Comparison of ENCODE assay signal across 8 cellular contexts in genomic region chr19:15379083-15379995, GRCh38. TPM values are rescaled to one million over a fixed set of nuclear protein-coding genes. Genes with fewer than 3 reads are reported as not detected.
DNase-seq lines count a peak whose midpoint lies in the region; ATAC-seq and TF ChIP-seq lines count a peak whose summit lies in the region.

TSS of gene AKAP8 (minus strand) at chr19:15379787. CDS start at chr19:15379731, 56 bp downstream.

- peak; percentile 91 for ATAC-seq in HG03175 (IDR thresholded peaks at IDR 0.05; ENCODE audit: unreplicated experiment)

- H4K20me1 ChIP-seq in mammary epithelial cell (ENCODE audit: insufficient read depth, low read length) = no peaks in the 10 kb centered on the region

- WGBS in mammary epithelial cell (ENCODE audit: low coverage, missing lambda C conversion rate) = 3% methylated on average over 15 of the region's 111 CpGs

- peak; percentile 74 for TF ChIP-seq POLR2A in GM18951 (IDR thresholded peaks at IDR 0.05; ENCODE audit: extremely low read depth, insufficient read depth, insufficient read length)

- intact Hi-C loops in mammary epithelial cell (cut with micrococcal nuclease) = loop anchor here (1.0 to 2.0 kb wide), 3 partner anchors 40 to 203 kb away; no protein-coding TSS in a partner anchor

- no peaks in the 10 kb centered on the region for H3K36me3 ChIP-seq in mammary epithelial cell (ENCODE audit: insufficient read depth, low read length)
- H3K36me3 ChIP-seq in iPS-20b (ENCODE audit: insufficient read depth, low read depth, low read length) = peaks cover 13% of the 10 kb centered on the region; the same call in 1 of the 2 replicates

- no peak for TF ChIP-seq CTCF in WI38 (IDR thresholded peaks at IDR 0.05; ENCODE audit: low read depth, low read length)
- TF ChIP-seq CTCF in mammary epithelial cell (conservative IDR thresholded peaks at IDR 0.05 in 1 of 2, IDR thresholded peaks at IDR 0.05 in 1 of 2; ENCODE audit: extremely low read depth in 1 of 2, insufficient read depth in 1 of 2, low read depth in 1 of 2, low read length in 2 of 2) = no peak

- no peaks in the 10 kb centered on the region for H3K9me3 ChIP-seq in mammary epithelial cell (replicated peaks; ENCODE audit: insufficient read depth, low read length)
- no peaks in the 10 kb centered on the region for H3K9me3 ChIP-seq in iPS-20b (ENCODE audit: insufficient read depth, low read depth, low read length)

- peak within 1 kb of the TSS; percentile 99 for H3K4me2 ChIP-seq in mammary epithelial cell (ENCODE audit: insufficient read depth, low read depth, low read length)

- H3K27me3 ChIP-seq in mammary epithelial cell (ENCODE audit: insufficient read depth, low read length) = no peaks in the 10 kb centered on the region
- no peaks in the 10 kb centered on the region for H3K27me3 ChIP-seq in iPS-20b (ENCODE audit: insufficient read depth, low read length)

- TSS peak; percentile 24 for BruUV-seq in mammary epithelial cell (replicated peaks; lab: Mats Ljungman, UMichigan)

- H3K27ac ChIP-seq in mammary epithelial cell (ENCODE audit: insufficient read depth, low read depth, low read length) = peak within 1 kb of the TSS; percentile 86
- H3K27ac ChIP-seq in iPS-20b (ENCODE audit: low read length) = peak within 1 kb of the TSS; percentile 75
- H3K27ac ChIP-seq in skin epidermis = peak within 1 kb of the TSS; percentile 84 to 100 (median 98)

- DNase-seq in AG08395 (ENCODE audit: low spot score) = peak; percentile 100
- peak; percentile 92 for DNase-seq in NCI-H2227 treated with DMSO at 0.1 percent for 48 hours (lab: John Stamatoyannopoulos, UW)
- peak; percentile 99 for DNase-seq in mammary epithelial cell

- peak within 1 kb of the TSS; percentile 97 for H3K9ac ChIP-seq in mammary epithelial cell (ENCODE audit: insufficient read depth, low read length)
- H3K9ac ChIP-seq in iPS-20b (ENCODE audit: low read depth, low read length) = peak within 1 kb of the TSS; percentile 89

- H3K4me1 ChIP-seq in mammary epithelial cell (ENCODE audit: insufficient read depth, low read length) = peaks cover 24% of the 10 kb centered on the region
- H3K4me1 ChIP-seq in iPS-20b (ENCODE audit: insufficient read depth, low read length) = no peaks in the 10 kb centered on the region; the same call in 1 of the 2 replicates

- dilution Hi-C loops in mammary epithelial cell (cut with HindIII; ENCODE audit: low sequenced_read_pairs) = loop anchor here (5.0 kb wide), 1 partner anchor 97 kb away; no protein-coding TSS in a partner anchor

- peaks cover 57% of the 10 kb centered on the region for H3K79me2 ChIP-seq in mammary epithelial cell (ENCODE audit: insufficient read depth, low read length)

- in situ Hi-C loops in GM18951 (cut with MboI; ENCODE audit: low sequenced_read_pairs, unreplicated experiment) (no loop called here), mammary epithelial cell (cut with MboI; ENCODE audit: low sequenced_read_pairs in 2 of 2) (no loop called here)

- CTCF ChIA-PET in mammary epithelial cell (lab: Charles Lee; ENCODE audit: low non-redundant PET) = interaction anchor here (0.6 kb wide), 3 partner anchors 39 to 853 kb away, joined by 3 read pairs; no protein-coding TSS in a partner anchor

- H2AFZ ChIP-seq in mammary epithelial cell (ENCODE audit: low read depth, low read length) = peak within 1 kb of the TSS; percentile 84

- H3K4me3 ChIP-seq in WI38 (ENCODE audit: low read depth, low read length) (peak within 1 kb of the TSS; percentile 99), mammary epithelial cell (replicated peaks in 1 of 3; ENCODE audit: insufficient read depth in 1 of 3, low read depth in 2 of 3, low read length in 3 of 3) (peak within 1 kb of the TSS; percentile 88 to 100 (median 91)), iPS-20b (ENCODE audit: low read length) (peak within 1 kb of the TSS; percentile 87), skin epidermis (peak within 1 kb of the TSS; percentile 72 to 100 (median 87))

RNA-seq across cellular contexts. Expression of gene AKAP8, which starts in this region (rescaled TPM):
- total RNA-seq in mammary epithelial cell = 10 to 100 TPM; 12.8 to 33.2 TPM
- polyA plus RNA-seq in mammary epithelial cell = 13.7 TPM
- 4.7 TPM for polyA minus RNA-seq in mammary epithelial cell

Comparison
In these comparisons a context has a peak if more than half of its experiments do, and no peak if none do; other contexts are left out.
1. Peak in every context shown above with its lines: DNase-seq, ATAC-seq, H3K4me3 ChIP-seq and H3K27ac ChIP-seq.